In the genomic region with DNA sequence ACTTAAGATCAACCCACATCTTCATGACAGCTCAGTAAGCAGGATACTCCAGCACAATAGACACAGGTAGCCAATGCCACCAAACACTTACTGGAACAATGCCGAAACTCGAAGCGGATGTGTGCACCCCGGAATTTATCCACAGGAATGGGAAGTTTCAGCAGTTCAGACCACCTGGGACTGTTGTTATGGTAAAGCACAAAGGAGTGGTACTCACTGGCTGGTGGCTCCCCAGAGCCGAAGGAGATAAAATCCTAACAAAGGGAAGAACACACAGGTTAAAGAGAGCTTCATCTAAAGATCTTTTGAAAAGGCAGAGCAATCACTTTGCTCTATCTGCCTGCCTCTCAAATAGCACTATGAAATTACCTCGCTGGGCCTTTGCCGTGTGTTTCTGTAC, we compare ENCODE assay signal across 30 cellular contexts.
"Had no signal": no experiment of that assay in that cellular context is flagged by ENCODE, and none has a peak within 500 bp of the region (broad histone marks: within the 10 kb centered on the region; RNA-seq: fewer than 3 reads in every experiment).

No MANE protein-coding gene starts in this region.

- DNase-seq: naive thymus-derived CD4-positive, alpha-beta T cell; natural killer cell; nucleus accumbens; ovary; posterior cingulate gyrus; psoas muscle; right cardiac atrium; right lobe of liver; sigmoid colon; small intestine; stimulated activated CD4-positive, alpha-beta T cell treated with anti-CD3 and anti-CD28 coated beads, Interleukin-15, amount 100 ng/mL, for 24 hours; stimulated activated CD4-positive, alpha-beta T cell treated with anti-CD3 and anti-CD28 coated beads, Interleukin-2, amount 100 ng/mL, for 24 hours; stimulated activated CD4-positive, alpha-beta T cell treated with anti-CD3 and anti-CD28 coated beads, Interleukin-2, amount 100 ng/mL, for 48 hours; stimulated activated CD4-positive, alpha-beta T cell treated with anti-CD3 and anti-CD28 coated beads, Interleukin-4, amount 100 ng/mL, for 24 hours; stimulated activated naive B cell treated with anti-CD40 and anti-IgM and Interleukin-4, amounts not matched to agents 10 μg/mL and 1 μg/mL and 100 μg/mL, for 72 hours; stimulated activated naive CD4-positive, alpha-beta T cell treated with Interleukin-2 at 50 U/mL for 16 hours; stomach; thyroid gland; upper lobe of right lung; uterus had no signal

- H3K4me1 ChIP-seq: parathyroid adenoma, psoas muscle, right lobe of liver, stomach, thyroid gland, tibial nerve, upper lobe of right lung, uterus had no signal

- H3K4me3 Mint-ChIP-seq: naive thymus-derived CD4-positive, alpha-beta T cell; natural killer cell; nephron; neural crest cell; stimulated activated effector memory CD8-positive, alpha-beta T cell treated with anti-CD3 and anti-CD28 coated beads, Interleukin-12 subunit alpha, Interleukin-12 subunit beta, amount 100 ng/mL, for 72 hours; stimulated activated naive B cell treated with anti-CD40 and anti-IgM and Interleukin-4, amounts not matched to agents 10 μg/mL and 1 μg/mL and 100 μg/mL, for 72 hours; stimulated activated naive CD8-positive, alpha-beta T cell treated with anti-CD3 and anti-CD28 coated beads, Interleukin-15, Interleukin-2, amounts not matched to agents 100 ng/mL and 50 ng/mL, for 24 hours; type B pancreatic cell had no signal

- H3K27me3 ChIP-seq: neutrophil, ovary, right lobe of liver, sigmoid colon, stomach, thyroid gland, tibial nerve, upper lobe of right lung, uterus had no signal

- H3K36me3 ChIP-seq: neutrophil, ovary, thoracic aorta, thyroid gland, uterus had no signal

- H3K27ac Mint-ChIP-seq: naive thymus-derived CD4-positive, alpha-beta T cell; natural killer cell; nephron; progenitor cell of endocrine pancreas; stimulated activated effector memory CD8-positive, alpha-beta T cell treated with anti-CD3 and anti-CD28 coated beads, Interleukin-12 subunit alpha, Interleukin-12 subunit beta, amount 100 ng/mL, for 72 hours; stimulated activated naive B cell treated with anti-CD40 and anti-IgM and Interleukin-4, amounts not matched to agents 10 μg/mL and 1 μg/mL and 100 μg/mL, for 72 hours; stimulated activated naive CD8-positive, alpha-beta T cell treated with anti-CD3 and anti-CD28 coated beads, Interleukin-15, Interleukin-2, amounts not matched to agents 100 ng/mL and 50 ng/mL, for 24 hours; type B pancreatic cell had no signal

- H3K4me1 Mint-ChIP-seq: naive thymus-derived CD4-positive, alpha-beta T cell; natural killer cell; nephron; neural crest cell; stimulated activated effector memory CD8-positive, alpha-beta T cell treated with anti-CD3 and anti-CD28 coated beads, Interleukin-12 subunit alpha, Interleukin-12 subunit beta, amount 100 ng/mL, for 72 hours; stimulated activated naive B cell treated with anti-CD40 and anti-IgM and Interleukin-4, amounts not matched to agents 10 μg/mL and 1 μg/mL and 100 μg/mL, for 72 hours had no signal

- ATAC-seq: naive thymus-derived CD4-positive, alpha-beta T cell; natural killer cell; psoas muscle; right cardiac atrium; right lobe of liver; stimulated activated effector memory CD8-positive, alpha-beta T cell treated with anti-CD3 and anti-CD28 coated beads, Interleukin-12 subunit alpha, Interleukin-12 subunit beta, amount 100 ng/mL, for 72 hours; stimulated activated naive B cell treated with anti-CD40 and anti-IgM and Interleukin-4, amounts not matched to agents 10 μg/mL and 1 μg/mL and 100 μg/mL, for 72 hours; upper lobe of right lung had no signal

- H3K4me3 ChIP-seq: ovary, psoas muscle, right lobe of liver, sigmoid colon, stomach, thoracic aorta, thyroid gland, tibial nerve, upper lobe of right lung, uterus had no signal

- H3K9me3 Mint-ChIP-seq: naive thymus-derived CD4-positive, alpha-beta T cell; nephron; neural crest cell; stimulated activated effector memory CD8-positive, alpha-beta T cell treated with anti-CD3 and anti-CD28 coated beads, Interleukin-12 subunit alpha, Interleukin-12 subunit beta, amount 100 ng/mL, for 72 hours; stimulated activated naive B cell treated with anti-CD40 and anti-IgM and Interleukin-4, amounts not matched to agents 10 μg/mL and 1 μg/mL and 100 μg/mL, for 72 hours; stimulated activated naive CD8-positive, alpha-beta T cell treated with anti-CD3 and anti-CD28 coated beads, Interleukin-15, Interleukin-2, amounts not matched to agents 100 ng/mL and 50 ng/mL, for 24 hours; type B pancreatic cell had no signal

- H3K9me3 ChIP-seq: neutrophil, ovary, psoas muscle, right lobe of liver, sigmoid colon, stomach, thoracic aorta, thyroid gland, tibial nerve, upper lobe of right lung, uterus had no signal

- H3K27ac ChIP-seq: neutrophil, ovary, parathyroid adenoma, psoas muscle, right lobe of liver, sigmoid colon, stomach, thoracic aorta, thyroid gland, tibial nerve, upper lobe of right lung, uterus had no signal

- H3K79me2 ChIP-seq: parathyroid adenoma had no signal

- H2AFZ ChIP-seq: parathyroid adenoma had no signal

- H3K9ac ChIP-seq: parathyroid adenoma had no signal

- H3K36me3 Mint-ChIP-seq: naive thymus-derived CD4-positive, alpha-beta T cell; natural killer cell; stimulated activated effector memory CD8-positive, alpha-beta T cell treated with anti-CD3 and anti-CD28 coated beads, Interleukin-12 subunit alpha, Interleukin-12 subunit beta, amount 100 ng/mL, for 72 hours; stimulated activated naive B cell treated with anti-CD40 and anti-IgM and Interleukin-4, amounts not matched to agents 10 μg/mL and 1 μg/mL and 100 μg/mL, for 72 hours had no signal

- H3K27me3 Mint-ChIP-seq: naive thymus-derived CD4-positive, alpha-beta T cell; progenitor cell of endocrine pancreas; stimulated activated naive CD8-positive, alpha-beta T cell treated with anti-CD3 and anti-CD28 coated beads, Interleukin-15, Interleukin-2, amounts not matched to agents 100 ng/mL and 50 ng/mL, for 24 hours; type B pancreatic cell had no signal
